Comparison of ENCODE assay signal across 26 cellular contexts in genomic region chr12:50599366-50600095, GRCh38.
DNase-seq lines count a peak whose midpoint lies in the region; ATAC-seq, FAIRE-seq and TF ChIP-seq lines count a peak whose summit lies in the region.
"Had no signal": no experiment of that assay in that cellular context is flagged by ENCODE, and none has a peak within 500 bp of the region (broad histone marks: within the 10 kb centered on the region; RNA-seq: fewer than 3 reads in every experiment).

No MANE protein-coding gene starts in this region.

- peaks cover 79% of the 10 kb centered on the region for H3K79me2 ChIP-seq in smooth muscle cell (ENCODE audit: low read depth)
- peaks cover 70% of the 10 kb centered on the region for H3K79me2 ChIP-seq in hepatocyte

- no peak overlapping the region for H3K9ac ChIP-seq in smooth muscle cell (ENCODE audit: low read depth)
- H3K9ac ChIP-seq: neural progenitor cell had no signal

- peak overlapping the region; percentile 12 for H3K27ac ChIP-seq in smooth muscle cell (ENCODE audit: low read depth)
- H3K27ac ChIP-seq in pancreas = no peak overlapping the region
- no peak overlapping the region for H3K27ac ChIP-seq in hepatocyte
- H3K27ac ChIP-seq: coronary artery, neural progenitor cell, psoas muscle, thoracic aorta had no signal

- peaks cover 7% of the 10 kb centered on the region for H3F3A ChIP-seq in smooth muscle cell (ENCODE audit: low read depth)

- no peak overlapping the region for H3K4me2 ChIP-seq in smooth muscle cell
- no peak overlapping the region for H3K4me2 ChIP-seq in hepatocyte
- H3K4me2 ChIP-seq: neural progenitor cell had no signal

- H3K36me3 ChIP-seq in smooth muscle cell (ENCODE audit: low read depth) = no peaks in the 10 kb centered on the region
- no peaks in the 10 kb centered on the region for H3K36me3 ChIP-seq in pancreas
- no peaks in the 10 kb centered on the region for H3K36me3 ChIP-seq in hepatocyte (replicated peaks; ENCODE audit: insufficient read depth, low read depth)
- H3K36me3 ChIP-seq: HAP-1, heart left ventricle, neural progenitor cell, thoracic aorta had no signal

- H2AFZ ChIP-seq in smooth muscle cell (ENCODE audit: low read depth) (no peak overlapping the region), hepatocyte (no peak overlapping the region)
- H2AFZ ChIP-seq: neural progenitor cell had no signal

- H3K4me3 Mint-ChIP-seq in activated T-cell treated with anti-CD3 and anti-CD28 coated beads, Interleukin-2, amount 50 U/mL, for 24 hours = no peak overlapping the region
- no peak overlapping the region for H3K4me3 Mint-ChIP-seq in activated T-cell treated with anti-CD3 and anti-CD28 coated beads, Interleukin-2, amount 50 U/mL, for 4 hours
- H3K4me3 Mint-ChIP-seq: neural progenitor cell; stimulated activated effector memory CD8-positive, alpha-beta T cell treated with anti-CD3 and anti-CD28 coated beads, Interleukin-12 subunit alpha, Interleukin-12 subunit beta, amount 100 ng/mL, for 72 hours had no signal

- no peaks in the 10 kb centered on the region for H3K9me3 ChIP-seq in smooth muscle cell (replicated peaks; ENCODE audit: low read depth)
- no peaks in the 10 kb centered on the region for H3K9me3 ChIP-seq in pancreas
- no peaks in the 10 kb centered on the region for H3K9me3 ChIP-seq in hepatocyte (ENCODE audit: low read depth)
- H3K9me3 ChIP-seq: HAP-1, heart left ventricle, mucosa of descending colon, psoas muscle, thoracic aorta had no signal

- ATAC-seq in activated T-cell treated with anti-CD3 and anti-CD28 coated beads, Interleukin-2, amount 50 U/mL, for 4 hours = no peak
- no peak for ATAC-seq in pancreas
- ATAC-seq: activated CD4-positive, CD25-positive, alpha-beta regulatory T cell treated with anti-CD3 and anti-CD28 coated beads, Interleukin-2, amount 50 U/mL, for 24 hours; GM12878; mucosa of descending colon; psoas muscle; stimulated activated effector memory CD8-positive, alpha-beta T cell treated with anti-CD3 and anti-CD28 coated beads, Interleukin-12 subunit alpha, Interleukin-12 subunit beta, amount 100 ng/mL, for 72 hours had no signal

- no peaks in the 10 kb centered on the region for H3K27me3 Mint-ChIP-seq in activated T-cell treated with anti-CD3 and anti-CD28 coated beads, Interleukin-2, amount 50 U/mL, for 24 hours
- no peaks in the 10 kb centered on the region for H3K27me3 Mint-ChIP-seq in activated T-cell treated with anti-CD3 and anti-CD28 coated beads, Interleukin-2, amount 50 U/mL, for 4 hours (ENCODE audit: low read depth)

- H3K4me1 ChIP-seq in smooth muscle cell (ENCODE audit: low read depth) = peaks cover 13% of the 10 kb centered on the region
- peaks cover 7 to 19% (median 11%) of the 10 kb centered on the region in 3 donors for H3K4me1 ChIP-seq in pancreas
- H3K4me1 ChIP-seq in hepatocyte (ENCODE audit: insufficient read depth) = peaks cover 4% of the 10 kb centered on the region

- H3K4me3 ChIP-seq in smooth muscle cell (no peak overlapping the region), pancreas (no peak overlapping the region), hepatocyte (no peak overlapping the region)
- H3K4me3 ChIP-seq: coronary artery, GM12878, HAP-1, heart left ventricle, mucosa of descending colon, neural progenitor cell, psoas muscle, thoracic aorta had no signal

- 93% methylated on average over 7 of the region's 7 CpGs for whole genome bisulfite sequencing in smooth muscle cell (ENCODE audit: low lambda C conversion rate)
- 86 to 90% methylated on average over 7 of the region's 7 CpGs for WGBS in pancreas, 2 donors
- 94% methylated on average over 7 of the region's 7 CpGs for WGBS in hepatocyte (ENCODE audit: low lambda C conversion rate, missing lambda C conversion rate)

- no peaks in the 10 kb centered on the region for H3K9me3 Mint-ChIP-seq in activated T-cell treated with anti-CD3 and anti-CD28 coated beads, Interleukin-2, amount 50 U/mL, for 24 hours
- no peaks in the 10 kb centered on the region for H3K9me3 Mint-ChIP-seq in activated T-cell treated with anti-CD3 and anti-CD28 coated beads, Interleukin-2, amount 50 U/mL, for 4 hours
- H3K9me3 Mint-ChIP-seq: neural progenitor cell; stimulated activated effector memory CD8-positive, alpha-beta T cell treated with anti-CD3 and anti-CD28 coated beads, Interleukin-12 subunit alpha, Interleukin-12 subunit beta, amount 100 ng/mL, for 72 hours had no signal

- no peak for DNase-seq in activated T-cell treated with anti-CD3 and anti-CD28 coated beads, Interleukin-2, amount 50 U/mL, for 24 hours
- no peak for DNase-seq in activated T-cell treated with anti-CD3 and anti-CD28 coated beads, Interleukin-2, amount 50 U/mL, for 4 hours
- DNase-seq in NCI-H2227 treated with DMSO at 0.1 percent for 48 hours (lab: John Stamatoyannopoulos, UW) (peak; percentile 28), dermis blood vessel endothelial cell (peak; percentile 42), smooth muscle cell (lab: John Stamatoyannopoulos, UW; ENCODE audit: unreplicated experiment) (no peak), T-helper 9 cell (no peak), pancreas (no peak), hepatocyte (ENCODE audit: low spot score) (no peak)
- DNase-seq: activated CD8-positive, alpha-beta memory T cell treated with anti-CD3 and anti-CD28 coated beads for 24 hours; COR-L47; DMS79; heart left ventricle; Kasumi-1; mucosa of descending colon; NCI-H187 treated with DMSO at 0.1 percent for 48 hours; NCI-H226; NCI-H82; psoas muscle; stimulated activated CD4-positive, alpha-beta T cell treated with anti-CD3 and anti-CD28 coated beads, Interleukin-2, amount 100 ng/mL, for 24 hours had no signal

- H3K4me1 Mint-ChIP-seq in activated T-cell treated with anti-CD3 and anti-CD28 coated beads, Interleukin-2, amount 50 U/mL, for 24 hours (ENCODE audit: low read depth) = peaks cover 53% of the 10 kb centered on the region
- H3K4me1 Mint-ChIP-seq in activated T-cell treated with anti-CD3 and anti-CD28 coated beads, Interleukin-2, amount 50 U/mL, for 4 hours (ENCODE audit: low read depth) = peaks cover 35% of the 10 kb centered on the region

- peak overlapping the region; percentile 61 for H3K27ac Mint-ChIP-seq in activated T-cell treated with anti-CD3 and anti-CD28 coated beads, Interleukin-2, amount 50 U/mL, for 24 hours
- H3K27ac Mint-ChIP-seq: neural progenitor cell; stimulated activated effector memory CD8-positive, alpha-beta T cell treated with anti-CD3 and anti-CD28 coated beads, Interleukin-12 subunit alpha, Interleukin-12 subunit beta, amount 100 ng/mL, for 72 hours had no signal

- peaks cover 3% of the 10 kb centered on the region for H4K20me1 ChIP-seq in smooth muscle cell (ENCODE audit: low read depth)
- H4K20me1 ChIP-seq in hepatocyte (ENCODE audit: insufficient read depth, poor library complexity, severe bottlenecking) = peaks cover 4% of the 10 kb centered on the region

- no peak for FAIRE-seq in pancreas (lab: Jason Lieb, UNC)
- FAIRE-seq: GM12878 had no signal

- TF ChIP-seq CTCF in smooth muscle cell (IDR thresholded peaks at IDR 0.05; ENCODE audit: borderline replicate concordance, insufficient read depth, poor library complexity, severe bottlenecking) = no peak
- TF ChIP-seq CTCF in pancreas (IDR thresholded peaks at IDR 0.05) = no peak
- TF ChIP-seq CTCF in hepatocyte (IDR thresholded peaks at IDR 0.05; ENCODE audit: poor library complexity) = no peak

- intact Hi-C loops in pancreas (cut with DNase I) = no loop called here

- H3K9me2 ChIP-seq in hepatocyte (replicated peaks; ENCODE audit: insufficient read depth) = no peaks in the 10 kb centered on the region

- peaks cover 11% of the 10 kb centered on the region for H3K36me3 Mint-ChIP-seq in activated T-cell treated with anti-CD3 and anti-CD28 coated beads, Interleukin-2, amount 50 U/mL, for 24 hours (ENCODE audit: low read depth)
- peaks cover 6% of the 10 kb centered on the region for H3K36me3 Mint-ChIP-seq in activated T-cell treated with anti-CD3 and anti-CD28 coated beads, Interleukin-2, amount 50 U/mL, for 4 hours (ENCODE audit: insufficient read depth)
- H3K36me3 Mint-ChIP-seq: stimulated activated effector memory CD8-positive, alpha-beta T cell treated with anti-CD3 and anti-CD28 coated beads, Interleukin-12 subunit alpha, Interleukin-12 subunit beta, amount 100 ng/mL, for 72 hours had no signal

- H3K27me3 ChIP-seq in smooth muscle cell (ENCODE audit: low read depth) (no peaks in the 10 kb centered on the region), pancreas (no peaks in the 10 kb centered on the region), hepatocyte (no peaks in the 10 kb centered on the region)
- H3K27me3 ChIP-seq: heart left ventricle, neural progenitor cell had no signal

Comparison
In these comparisons a context has a peak if more than half of its experiments do, and no peak if none do; other contexts are left out.
1. DNase-seq: peak in NCI-H2227 treated with DMSO at 0.1 percent for 48 hours (single experiment) and dermis blood vessel endothelial cell (single experiment); none in activated T-cell treated with anti-CD3 and anti-CD28 coated beads, Interleukin-2, amount 50 U/mL, for 24 hours (single experiment), activated T-cell treated with anti-CD3 and anti-CD28 coated beads, Interleukin-2, amount 50 U/mL, for 4 hours (single experiment), smooth muscle cell (single experiment), T-helper 9 cell (single experiment), pancreas (0 of 6) and hepatocyte (single experiment).